ENCODE assay signal across 1 cellular context in genomic region chr10:52771534-52772455, GRCh38.
A peak's percentile ranks its signal among the peaks of the same experiment; 100 is the strongest.
TF ChIP-seq lines count a peak whose summit lies in the region.

No MANE protein-coding gene starts in this region.

TF ChIP-seq in HepG2, 621 proteins besides CTCF, POLR2A, EP300 and RAD21 (continued from another document and continues in another):
- no peak for TF ChIP-seq ZNF878 (CRISPR knock-in tag; IDR thresholded peaks at IDR 0.05)
- no peak for TF ChIP-seq SETDB1 (CRISPR knock-in tag; IDR thresholded peaks at IDR 0.05; ENCODE audit: borderline replicate concordance)
- no peak for TF ChIP-seq ATAD3A (CRISPR knock-in tag; IDR thresholded peaks at IDR 0.05)
- TF ChIP-seq HOXA5 (CRISPR knock-in tag; IDR thresholded peaks at IDR 0.05), result no peak
- TF ChIP-seq HNF1A (IDR thresholded peaks at IDR 0.05; ENCODE audit: low read depth), result peak; percentile 44; the same call in 1 of the 2 replicates
- TF ChIP-seq HNF1A (CRISPR knock-in tag; IDR thresholded peaks at IDR 0.05; ENCODE audit: borderline replicate concordance), result peak; percentile 82
- TF ChIP-seq HIC2 (CRISPR knock-in tag; IDR thresholded peaks at IDR 0.05; ENCODE audit: low read depth), result peak; percentile 36; the same call in 1 of the 2 replicates
- no peak for TF ChIP-seq NR0B2 (CRISPR knock-in tag; IDR thresholded peaks at IDR 0.05)
- TF ChIP-seq POGK (CRISPR knock-in tag; conservative IDR thresholded peaks at IDR 0.05), result 0 out of 2 replicates have a peak, but pooled peaks have one; percentile 19
- TF ChIP-seq ZMYM3 (CRISPR knock-in tag; IDR thresholded peaks at IDR 0.05), result no peak; the same call in 1 of the 2 replicates
- TF ChIP-seq EHMT2 (IDR thresholded peaks at IDR 0.05; ENCODE audit: borderline replicate concordance, low read depth, low read length), result no peak
- TF ChIP-seq HOMEZ (CRISPR knock-in tag; IDR thresholded peaks at IDR 0.05; ENCODE audit: low read depth), result peak; percentile 62; the same call in 1 of the 2 replicates
- peak; percentile 93 for TF ChIP-seq PHF21A (CRISPR knock-in tag; IDR thresholded peaks at IDR 0.05)
- peak; percentile 27; the same call in 1 of the 2 replicates for TF ChIP-seq HNF4G (IDR thresholded peaks at IDR 0.05; ENCODE audit: borderline replicate concordance, low read depth, low read length)
- no peak; the same call in 1 of the 2 replicates for TF ChIP-seq HNF4G (CRISPR knock-in tag; IDR thresholded peaks at IDR 0.05; ENCODE audit: borderline replicate concordance, low read depth)
- TF ChIP-seq ZBTB7B (CRISPR knock-in tag; IDR thresholded peaks at IDR 0.05), result no peak
- peak; percentile 70; the same call in 1 of the 2 replicates for TF ChIP-seq ZNF609 (CRISPR knock-in tag; IDR thresholded peaks at IDR 0.05; ENCODE audit: borderline replicate concordance)
- TF ChIP-seq SNRNP70 (IDR thresholded peaks at IDR 0.05; ENCODE audit: low read depth, low read length), result no peak
- TF ChIP-seq ZMAT3 (CRISPR knock-in tag; conservative IDR thresholded peaks at IDR 0.05), result no peak
- peak; percentile 74; the same call in 1 of the 2 replicates for TF ChIP-seq SKIL (CRISPR knock-in tag; IDR thresholded peaks at IDR 0.05; ENCODE audit: borderline replicate concordance)
- TF ChIP-seq SP2 (CRISPR knock-in tag; IDR thresholded peaks at IDR 0.05), result no peak
- TF ChIP-seq TAF15 (IDR thresholded peaks at IDR 0.05; ENCODE audit: low read depth, low read length, poor library complexity, severe bottlenecking), result no peak
- peak; percentile 92 for TF ChIP-seq FOXA3 (CRISPR knock-in tag; IDR thresholded peaks at IDR 0.05)
- TF ChIP-seq ZBTB40 (IDR thresholded peaks at IDR 0.05), result no peak
- TF ChIP-seq ZBTB40 (CRISPR knock-in tag; IDR thresholded peaks at IDR 0.05), result no peak
